ENCODE assay signal across 1 cellular context in the genomic region with DNA sequence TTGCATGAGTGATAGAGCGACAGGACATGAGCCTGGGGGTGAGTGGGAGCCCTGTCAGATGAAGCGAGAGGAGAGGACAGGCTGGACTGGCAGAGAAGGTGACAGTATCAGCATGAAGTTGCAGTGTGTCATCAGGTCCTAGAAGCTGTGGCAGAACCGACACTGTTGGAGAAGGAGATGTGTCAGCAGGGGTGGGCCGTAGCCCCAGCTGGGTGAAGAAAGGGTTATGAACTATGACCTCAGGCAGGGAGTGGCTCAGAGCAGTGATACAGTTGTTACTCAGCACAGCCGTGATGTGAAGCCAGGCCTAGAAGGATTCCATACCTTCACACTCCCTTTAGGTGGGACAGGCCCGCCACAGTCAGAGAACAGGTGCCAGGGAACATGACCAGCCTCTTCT.
TF ChIP-seq lines count a peak whose summit lies in the region.

No MANE protein-coding gene starts in this region.

TF ChIP-seq in HepG2, 621 proteins besides CTCF, POLR2A, EP300 and RAD21:
- no peak for TF ChIP-seq GATAD2A (CRISPR knock-in tag; IDR thresholded peaks at IDR 0.05)
- TF ChIP-seq, protein P1, sequence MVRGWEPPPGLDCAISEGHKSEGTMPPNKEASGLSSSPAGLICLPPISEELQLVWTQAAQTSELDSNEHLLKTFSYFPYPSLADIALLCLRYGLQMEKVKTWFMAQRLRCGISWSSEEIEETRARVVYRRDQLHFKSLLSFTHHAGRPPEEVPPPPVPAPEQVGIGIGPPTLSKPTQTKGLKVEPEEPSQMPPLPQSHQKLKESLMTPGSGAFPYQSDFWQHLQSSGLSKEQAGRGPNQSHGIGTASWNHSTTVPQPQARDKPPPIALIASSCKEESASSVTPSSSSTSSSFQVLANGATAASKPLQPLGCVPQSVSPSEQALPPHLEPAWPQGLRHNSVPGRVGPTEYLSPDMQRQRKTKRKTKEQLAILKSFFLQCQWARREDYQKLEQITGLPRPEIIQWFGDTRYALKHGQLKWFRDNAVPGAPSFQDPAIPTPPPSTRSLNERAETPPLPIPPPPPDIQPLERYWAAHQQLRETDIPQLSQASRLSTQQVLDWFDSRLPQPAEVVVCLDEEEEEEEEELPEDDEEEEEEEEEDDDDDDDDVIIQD (CRISPR knock-in tag; IDR thresholded peaks at IDR 0.05; ENCODE audit: low read depth), result no peak
- TF ChIP-seq NR2C2 (CRISPR knock-in tag; IDR thresholded peaks at IDR 0.05; ENCODE audit: borderline replicate concordance), result peak; percentile 55; the same call in 1 of the 2 replicates
- no peak for TF ChIP-seq HNF4G (IDR thresholded peaks at IDR 0.05; ENCODE audit: borderline replicate concordance, low read depth, low read length)
- TF ChIP-seq HNF4G (CRISPR knock-in tag; IDR thresholded peaks at IDR 0.05; ENCODE audit: borderline replicate concordance, low read depth), result no peak
- TF ChIP-seq, protein P2, sequence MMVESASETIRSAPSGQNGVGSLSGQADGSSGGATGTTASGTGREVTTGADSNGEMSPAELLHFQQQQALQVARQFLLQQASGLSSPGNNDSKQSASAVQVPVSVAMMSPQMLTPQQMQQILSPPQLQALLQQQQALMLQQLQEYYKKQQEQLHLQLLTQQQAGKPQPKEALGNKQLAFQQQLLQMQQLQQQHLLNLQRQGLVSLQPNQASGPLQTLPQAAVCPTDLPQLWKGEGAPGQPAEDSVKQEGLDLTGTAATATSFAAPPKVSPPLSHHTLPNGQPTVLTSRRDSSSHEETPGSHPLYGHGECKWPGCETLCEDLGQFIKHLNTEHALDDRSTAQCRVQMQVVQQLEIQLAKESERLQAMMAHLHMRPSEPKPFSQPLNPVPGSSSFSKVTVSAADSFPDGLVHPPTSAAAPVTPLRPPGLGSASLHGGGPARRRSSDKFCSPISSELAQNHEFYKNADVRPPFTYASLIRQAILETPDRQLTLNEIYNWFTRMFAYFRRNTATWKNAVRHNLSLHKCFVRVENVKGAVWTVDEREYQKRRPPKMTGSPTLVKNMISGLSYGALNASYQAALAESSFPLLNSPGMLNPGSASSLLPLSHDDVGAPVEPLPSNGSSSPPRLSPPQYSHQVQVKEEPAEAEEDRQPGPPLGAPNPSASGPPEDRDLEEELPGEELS (CRISPR knock-in tag; IDR thresholded peaks at IDR 0.05), result no peak
- no peak for TF ChIP-seq ZNF761 (CRISPR knock-in tag; conservative IDR thresholded peaks at IDR 0.05)
- TF ChIP-seq TAF15 (IDR thresholded peaks at IDR 0.05; ENCODE audit: low read depth, low read length, poor library complexity, severe bottlenecking), result no peak
- TF ChIP-seq TRIM24 (CRISPR knock-in tag; IDR thresholded peaks at IDR 0.05), result no peak
